Comparison of ENCODE assay signal across 1 cellular context in genomic region chr6:21593412-21593926, GRCh38.
TF ChIP-seq lines count a peak whose summit lies in the region.

SOX4 (plus strand) TSS chr6:21593751; CDS start chr6:21594535, 784 bp downstream.

TF ChIP-seq in HEK293, 187 proteins besides CTCF, POLR2A, EP300 and RAD21 (continued from another document and continues in another):
- TF ChIP-seq WT1 (tag by site-specific recombination; IDR thresholded peaks at IDR 0.05) (no peak), ZNF558 (tag by site-specific recombination; IDR thresholded peaks at IDR 0.05) (no peak), ZBTB17 (tag by site-specific recombination; IDR thresholded peaks at IDR 0.05) (peak; percentile 70), ZNF114 (tag by site-specific recombination; IDR thresholded peaks at IDR 0.05) (no peak), TCF7L2 (IDR thresholded peaks at IDR 0.05; ENCODE audit: borderline replicate concordance, low read depth, low read length) (no peak), ZNF830 (tag by site-specific recombination; IDR thresholded peaks at IDR 0.05; ENCODE audit: low read depth) (no peak), HOXA7 (CRISPR knock-in tag; IDR thresholded peaks at IDR 0.05; ENCODE audit: borderline replicate concordance) (no peak), ZNF514 (tag by site-specific recombination; IDR thresholded peaks at IDR 0.05) (no peak), ZNF221 (tag by site-specific recombination; IDR thresholded peaks at IDR 0.05; ENCODE audit: borderline replicate concordance) (no peak), ZBTB11 (tag by site-specific recombination; conservative IDR thresholded peaks at IDR 0.05; ENCODE audit: low read depth) (no peak; the same call in 1 of the 2 replicates), ZXDB (tag by site-specific recombination; IDR thresholded peaks at IDR 0.05) (peak; percentile 50; the same call in 1 of the 2 replicates), YY2 (tag by site-specific recombination; IDR thresholded peaks at IDR 0.05) (no peak), ZNF140 (tag by site-specific recombination; IDR thresholded peaks at IDR 0.05) (no peak), ZNF660 (tag by site-specific recombination; IDR thresholded peaks at IDR 0.05) (peak; percentile 78), ZNF701 (tag by site-specific recombination; IDR thresholded peaks at IDR 0.05) (no peak), KLF1 (tag by site-specific recombination; IDR thresholded peaks at IDR 0.05) (no peak), ZFHX2 (tag by site-specific recombination; conservative IDR thresholded peaks at IDR 0.05) (no peak), ZNF335 (tag by site-specific recombination; conservative IDR thresholded peaks at IDR 0.05) (peak; percentile 35), ZBTB6 (tag by site-specific recombination; IDR thresholded peaks at IDR 0.05) (no peak; the same call in 1 of the 2 replicates), KLF7 (tag by site-specific recombination; IDR thresholded peaks at IDR 0.05; ENCODE audit: borderline replicate concordance) (peak; percentile 34; the same call in 1 of the 2 replicates), HOXD13 (CRISPR knock-in tag; IDR thresholded peaks at IDR 0.05; ENCODE audit: borderline replicate concordance) (no peak), ZNF175 (tag by site-specific recombination; IDR thresholded peaks at IDR 0.05) (no peak), ZNF423 (tag by site-specific recombination; IDR thresholded peaks at IDR 0.05) (no peak), ZSCAN23 (tag by site-specific recombination; IDR thresholded peaks at IDR 0.05) (no peak), OVOL3 (tag by site-specific recombination; IDR thresholded peaks at IDR 0.05) (no peak), ZNF184 (tag by site-specific recombination; IDR thresholded peaks at IDR 0.05) (no peak), SCRT1 (tag by site-specific recombination; IDR thresholded peaks at IDR 0.05; ENCODE audit: borderline replicate concordance) (no peak), MEIS1 (CRISPR knock-in tag; IDR thresholded peaks at IDR 0.05; ENCODE audit: borderline replicate concordance) (no peak), ZNF544 (tag by site-specific recombination; IDR thresholded peaks at IDR 0.05) (no peak), ZNF404 (tag by site-specific recombination; IDR thresholded peaks at IDR 0.05) (no peak), ZNF792 (tag by site-specific recombination; IDR thresholded peaks at IDR 0.05) (no peak), ZNF600 (tag by site-specific recombination; IDR thresholded peaks at IDR 0.05) (peak; percentile 61; the same call in 1 of the 2 replicates), SP7 (tag by site-specific recombination; IDR thresholded peaks at IDR 0.05) (peak; percentile 51; the same call in 1 of the 2 replicates), ZNF571 (tag by site-specific recombination; IDR thresholded peaks at IDR 0.05) (no peak), ZNF2 (tag by site-specific recombination; IDR thresholded peaks at IDR 0.05) (0 out of 2 replicates have a peak, but pooled peaks have one; percentile 53), ZSCAN30 (tag by site-specific recombination; IDR thresholded peaks at IDR 0.05) (peak; percentile 95), MZF1 (tag by site-specific recombination; IDR thresholded peaks at IDR 0.05; ENCODE audit: borderline replicate concordance) (peak; percentile 75; the same call in 1 of the 2 replicates), TSHZ1 (tag by site-specific recombination; IDR thresholded peaks at IDR 0.05; ENCODE audit: borderline replicate concordance) (no peak), ZBTB21 (tag by site-specific recombination; IDR thresholded peaks at IDR 0.05) (0 out of 2 replicates have a peak, but pooled peaks have one; percentile 37), ZNF16 (tag by site-specific recombination; IDR thresholded peaks at IDR 0.05; ENCODE audit: low read depth) (no peak), ZNF416 (tag by site-specific recombination; IDR thresholded peaks at IDR 0.05) (no peak), ZNF10 (tag by site-specific recombination; IDR thresholded peaks at IDR 0.05) (no peak), ZNF311 (tag by site-specific recombination; IDR thresholded peaks at IDR 0.05; ENCODE audit: borderline replicate concordance) (no peak), ZNF274 (IDR thresholded peaks at IDR 0.05; ENCODE audit: low read length) (no peak), ZNF274 (tag by site-specific recombination; IDR thresholded peaks at IDR 0.05; ENCODE audit: borderline replicate concordance) (no peak)
- TF ChIP-seq, protein P1, sequence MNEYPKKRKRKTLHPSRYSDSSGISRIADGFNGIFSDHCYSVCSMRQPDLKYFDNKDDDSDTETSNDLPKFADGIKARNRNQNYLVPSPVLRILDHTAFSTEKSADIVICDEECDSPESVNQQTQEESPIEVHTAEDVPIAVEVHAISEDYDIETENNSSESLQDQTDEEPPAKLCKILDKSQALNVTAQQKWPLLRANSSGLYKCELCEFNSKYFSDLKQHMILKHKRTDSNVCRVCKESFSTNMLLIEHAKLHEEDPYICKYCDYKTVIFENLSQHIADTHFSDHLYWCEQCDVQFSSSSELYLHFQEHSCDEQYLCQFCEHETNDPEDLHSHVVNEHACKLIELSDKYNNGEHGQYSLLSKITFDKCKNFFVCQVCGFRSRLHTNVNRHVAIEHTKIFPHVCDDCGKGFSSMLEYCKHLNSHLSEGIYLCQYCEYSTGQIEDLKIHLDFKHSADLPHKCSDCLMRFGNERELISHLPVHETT (tag by site-specific recombination; IDR thresholded peaks at IDR 0.05) = no peak
- TF ChIP-seq, protein P2, sequence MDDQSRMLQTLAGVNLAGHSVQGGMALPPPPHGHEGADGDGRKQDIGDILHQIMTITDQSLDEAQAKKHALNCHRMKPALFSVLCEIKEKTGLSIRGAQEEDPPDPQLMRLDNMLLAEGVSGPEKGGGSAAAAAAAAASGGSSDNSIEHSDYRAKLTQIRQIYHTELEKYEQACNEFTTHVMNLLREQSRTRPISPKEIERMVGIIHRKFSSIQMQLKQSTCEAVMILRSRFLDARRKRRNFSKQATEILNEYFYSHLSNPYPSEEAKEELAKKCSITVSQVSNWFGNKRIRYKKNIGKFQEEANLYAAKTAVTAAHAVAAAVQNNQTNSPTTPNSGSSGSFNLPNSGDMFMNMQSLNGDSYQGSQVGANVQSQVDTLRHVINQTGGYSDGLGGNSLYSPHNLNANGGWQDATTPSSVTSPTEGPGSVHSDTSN (CRISPR knock-in tag; IDR thresholded peaks at IDR 0.05) = no peak; the same call in 1 of the 2 replicates
- TF ChIP-seq, protein P3, sequence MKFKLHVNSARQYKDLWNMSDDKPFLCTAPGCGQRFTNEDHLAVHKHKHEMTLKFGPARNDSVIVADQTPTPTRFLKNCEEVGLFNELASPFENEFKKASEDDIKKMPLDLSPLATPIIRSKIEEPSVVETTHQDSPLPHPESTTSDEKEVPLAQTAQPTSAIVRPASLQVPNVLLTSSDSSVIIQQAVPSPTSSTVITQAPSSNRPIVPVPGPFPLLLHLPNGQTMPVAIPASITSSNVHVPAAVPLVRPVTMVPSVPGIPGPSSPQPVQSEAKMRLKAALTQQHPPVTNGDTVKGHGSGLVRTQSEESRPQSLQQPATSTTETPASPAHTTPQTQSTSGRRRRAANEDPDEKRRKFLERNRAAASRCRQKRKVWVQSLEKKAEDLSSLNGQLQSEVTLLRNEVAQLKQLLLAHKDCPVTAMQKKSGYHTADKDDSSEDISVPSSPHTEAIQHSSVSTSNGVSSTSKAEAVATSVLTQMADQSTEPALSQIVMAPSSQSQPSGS (tag by site-specific recombination; IDR thresholded peaks at IDR 0.05; ENCODE audit: low read depth) = peak; percentile 70
- TF ChIP-seq, protein P4, sequence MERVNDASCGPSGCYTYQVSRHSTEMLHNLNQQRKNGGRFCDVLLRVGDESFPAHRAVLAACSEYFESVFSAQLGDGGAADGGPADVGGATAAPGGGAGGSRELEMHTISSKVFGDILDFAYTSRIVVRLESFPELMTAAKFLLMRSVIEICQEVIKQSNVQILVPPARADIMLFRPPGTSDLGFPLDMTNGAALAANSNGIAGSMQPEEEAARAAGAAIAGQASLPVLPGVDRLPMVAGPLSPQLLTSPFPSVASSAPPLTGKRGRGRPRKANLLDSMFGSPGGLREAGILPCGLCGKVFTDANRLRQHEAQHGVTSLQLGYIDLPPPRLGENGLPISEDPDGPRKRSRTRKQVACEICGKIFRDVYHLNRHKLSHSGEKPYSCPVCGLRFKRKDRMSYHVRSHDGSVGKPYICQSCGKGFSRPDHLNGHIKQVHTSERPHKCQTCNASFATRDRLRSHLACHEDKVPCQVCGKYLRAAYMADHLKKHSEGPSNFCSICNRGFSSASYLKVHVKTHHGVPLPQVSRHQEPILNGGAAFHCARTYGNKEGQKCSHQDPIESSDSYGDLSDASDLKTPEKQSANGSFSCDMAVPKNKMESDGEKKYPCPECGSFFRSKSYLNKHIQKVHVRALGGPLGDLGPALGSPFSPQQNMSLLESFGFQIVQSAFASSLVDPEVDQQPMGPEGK (tag by site-specific recombination; IDR thresholded peaks at IDR 0.05) = no peak
- TF ChIP-seq, protein P5, sequence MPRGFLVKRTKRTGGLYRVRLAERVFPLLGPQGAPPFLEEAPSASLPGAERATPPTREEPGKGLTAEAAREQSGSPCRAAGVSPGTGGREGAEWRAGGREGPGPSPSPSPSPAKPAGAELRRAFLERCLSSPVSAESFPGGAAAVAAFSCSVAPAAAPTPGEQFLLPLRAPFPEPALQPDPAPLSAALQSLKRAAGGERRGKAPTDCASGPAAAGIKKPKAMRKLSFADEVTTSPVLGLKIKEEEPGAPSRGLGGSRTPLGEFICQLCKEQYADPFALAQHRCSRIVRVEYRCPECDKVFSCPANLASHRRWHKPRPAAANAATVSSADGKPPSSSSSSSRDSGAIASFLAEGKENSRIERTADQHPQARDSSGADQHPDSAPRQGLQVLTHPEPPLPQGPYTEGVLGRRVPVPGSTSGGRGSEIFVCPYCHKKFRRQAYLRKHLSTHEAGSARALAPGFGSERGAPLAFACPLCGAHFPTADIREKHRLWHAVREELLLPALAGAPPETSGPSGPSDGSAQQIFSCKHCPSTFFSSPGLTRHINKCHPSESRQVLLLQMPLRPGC (tag by site-specific recombination; IDR thresholded peaks at IDR 0.05) = no peak
